Comparison of ENCODE assay signal across 8 cellular contexts in the genomic region with DNA sequence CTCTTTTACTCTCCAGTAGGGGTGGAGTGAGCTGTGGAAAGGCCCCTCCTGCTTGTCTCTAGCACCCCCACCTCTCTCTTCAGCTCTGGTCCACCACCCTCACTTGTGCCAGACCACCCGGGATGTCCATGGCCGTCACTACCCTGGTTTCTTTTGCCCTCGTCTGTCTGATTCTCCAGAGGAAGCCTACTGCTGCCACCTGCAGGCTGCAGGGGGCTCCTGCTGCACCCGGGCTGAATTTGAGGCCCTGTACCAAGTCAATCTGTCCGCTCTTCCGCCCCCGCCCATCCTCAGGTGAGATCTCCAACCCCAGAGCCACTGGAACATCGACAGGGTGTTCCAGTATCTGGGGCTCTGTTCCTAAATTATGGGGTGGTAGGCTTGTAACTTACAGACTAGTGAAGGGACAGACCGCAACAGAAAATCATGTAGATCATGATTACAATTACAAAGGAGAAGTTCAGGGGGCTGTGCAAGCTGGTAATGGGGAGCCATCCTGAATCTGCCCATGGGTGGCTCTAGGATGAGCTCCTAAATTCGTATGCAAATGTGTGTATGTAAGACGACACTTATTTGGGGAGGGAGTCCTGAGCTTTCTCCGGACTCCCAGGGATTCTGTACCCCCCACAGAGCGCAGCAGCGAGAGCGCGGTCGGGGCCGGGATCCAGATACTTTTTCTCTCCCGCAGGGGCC. TPM values are rescaled to one million over a fixed set of nuclear protein-coding genes. Genes with fewer than 3 reads are reported as not detected.
DNase-seq lines count a peak whose midpoint lies in the region; ATAC-seq and TF ChIP-seq lines count a peak whose summit lies in the region.

No MANE protein-coding gene starts in this region.

- H3K4me1 ChIP-seq in breast epithelium = peaks cover 4 to 14% of the 10 kb centered on the region in 2 donors
- H3K4me1 ChIP-seq in smooth muscle cell (ENCODE audit: low read depth) = peaks cover 6% of the 10 kb centered on the region

- peaks cover 12% of the 10 kb centered on the region for H3K79me2 ChIP-seq in smooth muscle cell (ENCODE audit: low read depth)

- peaks cover 4% of the 10 kb centered on the region for H3F3A ChIP-seq in smooth muscle cell (ENCODE audit: low read depth)

- ATAC-seq in HG03135 (IDR thresholded peaks at IDR 0.05; ENCODE audit: unreplicated experiment) (peak; percentile 41), GM18870 (IDR thresholded peaks at IDR 0.05; ENCODE audit: unreplicated experiment) (no peak)

- H3K9ac ChIP-seq in smooth muscle cell (ENCODE audit: low read depth) = no peak overlapping the region

- peak overlapping the region; percentile 97 for H3K4me2 ChIP-seq in smooth muscle cell

- peaks cover 5% of the 10 kb centered on the region for H4K20me1 ChIP-seq in smooth muscle cell (ENCODE audit: low read depth)

- TF ChIP-seq CTCF in GM13977 (IDR thresholded peaks at IDR 0.05; ENCODE audit: extremely low read depth, insufficient read depth, missing control alignments) (peak; percentile 97), VCaP (conservative IDR thresholded peaks at IDR 0.05) (peak; percentile 99), breast epithelium (IDR thresholded peaks at IDR 0.05) (peak; percentile 38 to 81 (median 55)), smooth muscle cell (IDR thresholded peaks at IDR 0.05; ENCODE audit: borderline replicate concordance, insufficient read depth, poor library complexity, severe bottlenecking) (peak; percentile 81)

- intact Hi-C loops in breast epithelium (cut with DNase I; ENCODE audit: low total_unique reads) = no loop called here

- H3K27ac ChIP-seq in VCaP = peak overlapping the region; percentile 94
- peak overlapping the region; percentile 84 to 91 for H3K27ac ChIP-seq in breast epithelium
- no peak overlapping the region for H3K27ac ChIP-seq in smooth muscle cell (ENCODE audit: low read depth)

- H3K27me3 ChIP-seq in breast epithelium (no peaks in the 10 kb centered on the region), smooth muscle cell (ENCODE audit: low read depth) (no peaks in the 10 kb centered on the region)

- DNase-seq in GM13977 (ENCODE audit: low spot score) (peak; percentile 92), NCI-H2171 treated with DMSO at 0.1 percent for 48 hours (lab: John Stamatoyannopoulos, UW) (peak; percentile 90), breast epithelium (ENCODE audit: low spot score in 2 of 2) (peak; percentile 80 to 83), iPS-NIHi7 (ENCODE audit: extremely low spot score) (peak; percentile 92), smooth muscle cell (lab: John Stamatoyannopoulos, UW; ENCODE audit: unreplicated experiment) (peak; percentile 29)

- H2AFZ ChIP-seq in smooth muscle cell (ENCODE audit: low read depth) = peak overlapping the region; percentile 95

- WGBS in smooth muscle cell (ENCODE audit: low lambda C conversion rate) = 3% methylated on average over 19 of the region's 19 CpGs

- in situ Hi-C loops in GM13977 (cut with MboI; ENCODE audit: low pct_unique_long_range_greater_than_20kb, low sequenced_read_pairs, unreplicated experiment) = no loop called here

- H3K9me3 ChIP-seq in breast epithelium (no peaks in the 10 kb centered on the region), smooth muscle cell (replicated peaks; ENCODE audit: low read depth) (no peaks in the 10 kb centered on the region)

- H3K4me3 ChIP-seq in breast epithelium (peak overlapping the region; percentile 65 to 93 (median 78)), smooth muscle cell (peak overlapping the region; percentile 82)

- no peak for TF ChIP-seq POLR2A in breast epithelium (IDR thresholded peaks at IDR 0.05)

- H3K36me3 ChIP-seq in breast epithelium (no peaks in the 10 kb centered on the region), smooth muscle cell (ENCODE audit: low read depth) (no peaks in the 10 kb centered on the region)

RNA-seq across cellular contexts. Expression of a gene that starts 0.7 kb away (rescaled TPM):
- total RNA-seq in breast epithelium (10 to 100 TPM; 52.4 to 65.0 (median 59.8) TPM), smooth muscle cell (43.6 and 57.5 TPM in 2 replicates)
- 66.6 and 68.4 TPM in 2 replicates for polyA plus RNA-seq in smooth muscle cell

RNA-seq across cellular contexts. Expression of a gene that starts 2.1 kb away (rescaled TPM):
- total RNA-seq in breast epithelium = 10 to 100 TPM; 19.0 to 22.3 (median 19.4) TPM
- 10.0 and 16.0 TPM in 2 replicates for total RNA-seq in smooth muscle cell
- 15.5 and 16.3 TPM in 2 replicates for polyA plus RNA-seq in smooth muscle cell

RNA-seq across cellular contexts. Expression of a gene that starts 20.3 kb away (rescaled TPM):
- 1 to 10 TPM; 5.3 to 9.8 (median 7.9) TPM for total RNA-seq in breast epithelium
- total RNA-seq in smooth muscle cell = 4.4 and 5.8 TPM in 2 replicates
- polyA plus RNA-seq in smooth muscle cell = 9.2 and 14.8 TPM in 2 replicates

RNA-seq across cellular contexts. Expression of a gene that starts 31.3 kb away (rescaled TPM):
- 10 to 100 TPM; 38.2 to 58.0 (median 56.9) TPM for total RNA-seq in breast epithelium
- 7.1 and 11.0 TPM in 2 replicates for total RNA-seq in smooth muscle cell
- polyA plus RNA-seq in smooth muscle cell = 9.7 and 15.3 TPM in 2 replicates

RNA-seq across cellular contexts. Expression of a gene that starts 50.1 kb away (rescaled TPM):
- total RNA-seq in breast epithelium = 10 to 100 TPM; 41.4 to 54.7 (median 42.3) TPM
- 4.9 and 6.3 TPM in 2 replicates for total RNA-seq in smooth muscle cell
- polyA plus RNA-seq in smooth muscle cell = 6.2 and 8.2 TPM in 2 replicates

Comparison
In these comparisons a context has a peak if more than half of its experiments do, and no peak if none do; other contexts are left out.
1. DNase-seq: peak in every context shown above with its lines; median percentile 92 in GM13977; 92 in iPS-NIHi7; 90 in NCI-H2171 treated with DMSO at 0.1 percent for 48 hours; 82 in breast epithelium; 29 in smooth muscle cell.